19 cellular contexts compared by ENCODE assay signal in the genomic region with DNA sequence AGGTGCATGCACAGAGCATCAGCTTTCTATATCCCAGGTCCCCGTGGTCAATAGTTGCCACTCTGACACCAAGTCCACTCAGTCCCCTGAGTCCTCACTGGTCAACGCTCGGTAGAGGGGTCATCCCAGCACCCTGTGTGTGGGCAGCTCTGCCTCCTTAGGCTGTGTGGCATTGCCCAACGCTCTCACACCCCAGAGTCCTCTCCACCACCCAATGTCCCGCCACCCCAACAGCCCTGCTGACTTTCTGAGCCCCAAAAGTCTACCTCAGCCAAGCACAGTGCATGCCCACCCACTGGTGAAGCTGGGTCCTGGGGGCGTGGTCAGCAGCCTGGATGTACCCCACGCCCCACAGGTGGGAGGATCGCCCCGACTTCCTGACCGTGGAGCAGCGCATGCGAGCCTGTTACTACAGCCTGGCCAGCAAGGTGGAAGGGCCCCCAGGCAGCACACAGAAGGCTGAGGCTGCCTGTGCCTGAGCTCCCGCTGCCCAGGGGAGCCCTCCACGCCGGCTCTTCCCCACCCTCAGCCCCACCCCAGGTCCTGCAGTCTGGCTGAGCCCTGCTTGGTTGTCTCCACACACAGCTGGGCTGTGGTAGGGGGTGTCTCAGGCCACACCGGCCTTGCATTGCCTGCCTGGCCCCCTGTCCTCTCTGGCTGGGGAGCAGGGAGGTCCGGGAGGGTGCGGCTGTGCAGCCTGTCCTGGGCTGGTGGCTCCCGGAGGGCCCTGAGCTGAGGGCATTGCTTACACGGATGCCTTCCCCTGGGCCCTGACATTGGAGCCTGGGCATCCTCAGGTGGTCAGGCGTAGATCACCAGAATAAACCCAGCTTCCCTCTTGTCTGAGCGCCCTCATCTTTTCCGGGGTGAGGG. TPM values are rescaled to one million over a fixed set of nuclear protein-coding genes. Genes with fewer than 3 reads are reported as not detected.
DNase-seq lines count a peak whose midpoint lies in the region; ATAC-seq, FAIRE-seq and TF ChIP-seq lines count a peak whose summit lies in the region.
"Had no signal": no experiment of that assay in that cellular context is flagged by ENCODE, and none has a peak within 500 bp of the region (broad histone marks: within the 10 kb centered on the region; RNA-seq: fewer than 3 reads in every experiment).

No MANE protein-coding gene starts in this region.

- H3K79me2 ChIP-seq in HepG2 (ENCODE audit: insufficient read depth, low read length) = no peaks in the 10 kb centered on the region

- H4K20me1 ChIP-seq in HepG2 (ENCODE audit: insufficient read depth, low read length) = no peaks in the 10 kb centered on the region

- no peak for FAIRE-seq in HepG2 (lab: Jason Lieb, UNC)
- FAIRE-seq: GM18507 had no signal

- H3K36me3 ChIP-seq in HepG2 (replicated peaks in 1 of 2; ENCODE audit: control insufficient read depth in 1 of 2, insufficient read depth in 2 of 2, low read length in 2 of 2) (no peaks in the 10 kb centered on the region), right lobe of liver (no peaks in the 10 kb centered on the region)
- H3K36me3 ChIP-seq: cardiac muscle cell had no signal

- H3K27ac Mint-ChIP-seq in activated CD8-positive, alpha-beta T cell treated with anti-CD3 and anti-CD28 coated beads, Interleukin-2, amount 10 ng/mL, durations not matched to agents 7 days and 5 days = peak overlapping the region; percentile 12
- peak overlapping the region in 8 of 10 donors; percentile 17 to 92 (median 68) for H3K27ac Mint-ChIP-seq in naive thymus-derived CD8-positive, alpha-beta T cell

- H3K9me3 ChIP-seq in HepG2 (ENCODE audit: low read length) (no peaks in the 10 kb centered on the region), right lobe of liver (no peaks in the 10 kb centered on the region)
- H3K9me3 ChIP-seq: gastroesophageal sphincter had no signal

- peaks cover 74% of the 10 kb centered on the region for H3K36me3 Mint-ChIP-seq in activated CD8-positive, alpha-beta T cell treated with anti-CD3 and anti-CD28 coated beads, Interleukin-2, amount 10 ng/mL, durations not matched to agents 7 days and 5 days (ENCODE audit: low read depth)
- H3K36me3 Mint-ChIP-seq in naive thymus-derived CD8-positive, alpha-beta T cell = peaks cover 0 to 58% (median 5%) of the 10 kb centered on the region in 3 donors

- H3K4me2 ChIP-seq in HepG2 (ENCODE audit: low read depth, low read length) = no peak overlapping the region

- H3K4me3 Mint-ChIP-seq in activated CD8-positive, alpha-beta T cell treated with anti-CD3 and anti-CD28 coated beads, Interleukin-2, amount 10 ng/mL, durations not matched to agents 7 days and 5 days = no peak overlapping the region
- H3K4me3 Mint-ChIP-seq in naive thymus-derived CD8-positive, alpha-beta T cell = peak overlapping the region in 1 of 10 donors; percentile 69

- CTCF ChIA-PET in HepG2 (lab: Yijun Ruan, JAX; ENCODE audit: low intra/inter-chr PET ratio, low total read pairs) = interaction anchor here (1.5 kb wide), 1 partner anchor 646 kb away, joined by 15 read pairs; no protein-coding TSS in a partner anchor
- CTCF ChIA-PET in activated CD8-positive, alpha-beta T cell treated with anti-CD3 and anti-CD28 coated beads, Interleukin-2, amount 10 ng/mL, durations not matched to agents 7 days and 5 days (lab: Charles Lee) = interaction anchor here (1.1 to 10.2 kb wide), 11 partner anchors 9 to 645 kb away, joined by 4 to 265 read pairs (median 10); partner anchors contain the start of gene ZAP70

- no peak for TF ChIP-seq RAD21 in HepG2 (CRISPR knock-in tag; IDR thresholded peaks at IDR 0.05)

- H3K4me3 ChIP-seq in HepG2 (replicated peaks in 1 of 3; ENCODE audit: insufficient read depth in 1 of 3, low read depth in 2 of 3, low read length in 3 of 3) = no peak overlapping the region
- H3K4me3 ChIP-seq in right lobe of liver = no peak overlapping the region
- H3K4me3 ChIP-seq: cardiac muscle cell, dorsolateral prefrontal cortex, gastroesophageal sphincter, GM23248 had no signal

- H3K9ac ChIP-seq in HepG2 (ENCODE audit: insufficient read depth, low read depth, low read length) = no peak overlapping the region
- H3K9ac ChIP-seq: GM23248 had no signal

- H3K27me3 Mint-ChIP-seq in activated CD8-positive, alpha-beta T cell treated with anti-CD3 and anti-CD28 coated beads, Interleukin-2, amount 10 ng/mL, durations not matched to agents 7 days and 5 days (ENCODE audit: low read depth) = no peaks in the 10 kb centered on the region
- H3K27me3 Mint-ChIP-seq in naive thymus-derived CD8-positive, alpha-beta T cell = no peaks in the 10 kb centered on the region

- H2AFZ ChIP-seq in HepG2 (ENCODE audit: low read length) = no peak overlapping the region
- H2AFZ ChIP-seq: GM23248 had no signal

- BruUV-seq in HepG2 (replicated peaks; lab: Mats Ljungman, UMichigan) = no TSS peak

- H3K27me3 ChIP-seq in HepG2 (ENCODE audit: control insufficient read depth in 1 of 2, insufficient read depth in 2 of 2, low read length in 2 of 2) (peaks cover 2 to 27% of the 10 kb centered on the region in 2 experiments; a peak in 4 of 5 replicates), right lobe of liver (no peaks in the 10 kb centered on the region)
- H3K27me3 ChIP-seq: cardiac muscle cell, dorsolateral prefrontal cortex, gastroesophageal sphincter had no signal

- no peaks in the 10 kb centered on the region for H3K9me3 Mint-ChIP-seq in activated CD8-positive, alpha-beta T cell treated with anti-CD3 and anti-CD28 coated beads, Interleukin-2, amount 10 ng/mL, durations not matched to agents 7 days and 5 days (ENCODE audit: insufficient read depth)
- no peaks in the 10 kb centered on the region for H3K9me3 Mint-ChIP-seq in naive thymus-derived CD8-positive, alpha-beta T cell

- no peak overlapping the region for H3K27ac ChIP-seq in HepG2 (ENCODE audit: extremely low read length, insufficient read depth, low read length)
- H3K27ac ChIP-seq in right lobe of liver = no peak overlapping the region
- H3K27ac ChIP-seq: cardiac muscle cell, dorsolateral prefrontal cortex, gastroesophageal sphincter, GM23248 had no signal

- ATAC-seq in HepG2 (peak; percentile 8), right lobe of liver (no peak), HG02884 (IDR thresholded peaks at IDR 0.05; ENCODE audit: unreplicated experiment) (no peak)
- no peak for ATAC-seq in activated CD8-positive, alpha-beta T cell treated with anti-CD3 and anti-CD28 coated beads, Interleukin-2, amount 10 ng/mL, durations not matched to agents 7 days and 5 days
- no peak for ATAC-seq in naive thymus-derived CD8-positive, alpha-beta T cell
- ATAC-seq: gastroesophageal sphincter had no signal

- TF ChIP-seq POLR2A in HepG2 (IDR thresholded peaks at IDR 0.05; ENCODE audit: insufficient read depth in 1 of 2, low read depth in 2 of 2, low read length in 2 of 2) (no peak), right lobe of liver (IDR thresholded peaks at IDR 0.05) (no peak)

- H3K4me1 Mint-ChIP-seq in activated CD8-positive, alpha-beta T cell treated with anti-CD3 and anti-CD28 coated beads, Interleukin-2, amount 10 ng/mL, durations not matched to agents 7 days and 5 days (ENCODE audit: low read depth) = peaks cover 51% of the 10 kb centered on the region
- H3K4me1 Mint-ChIP-seq in naive thymus-derived CD8-positive, alpha-beta T cell = peaks cover 28 to 60% (median 52%) of the 10 kb centered on the region in 4 donors

- intact Hi-C loops in HepG2 (cut with micrococcal nuclease; ENCODE audit: unreplicated experiment) (no loop called here), right lobe of liver (cut with DNase I) (loop anchor here in 1 of 2 donors (10.0 kb wide), 1 partner anchor 646 kb away; no protein-coding TSS in a partner anchor)

- no peak for TF ChIP-seq CTCF in HepG2 (CRISPR knock-in tag; IDR thresholded peaks at IDR 0.05)
- TF ChIP-seq CTCF in right lobe of liver (IDR thresholded peaks at IDR 0.05) = no peak

- POLR2A ChIA-PET in HepG2 (lab: Yijun Ruan, JAX) = no interaction called here
- POLR2A ChIA-PET in activated CD8-positive, alpha-beta T cell treated with anti-CD3 and anti-CD28 coated beads, Interleukin-2, amount 10 ng/mL, durations not matched to agents 7 days and 5 days (lab: Charles Lee) = interaction anchor here (0.6 to 2.9 kb wide), 4 partner anchors 11 to 26 kb away, joined by 3 to 8 read pairs (median 4); partner anchors contain the start of gene ZAP70
- POLR2A ChIA-PET in naive thymus-derived CD8-positive, alpha-beta T cell (lab: Charles Lee) = interaction anchor here (1.4 to 11.6 kb wide), 2 partner anchors 11 to 26 kb away, joined by 3 to 159 read pairs; partner anchors contain the start of gene ZAP70

- H3K4me1 ChIP-seq in HepG2 (ENCODE audit: insufficient read depth, low read length) = peaks cover 31% of the 10 kb centered on the region
- no peaks in the 10 kb centered on the region for H3K4me1 ChIP-seq in right lobe of liver
- H3K4me1 ChIP-seq: gastroesophageal sphincter had no signal

- DNase-seq in HepG2 (ENCODE audit: low spot score) (no peak), right lobe of liver (no peak), NOMO-1 treated with DMSO at 0.1 percent for 48 hours (lab: John Stamatoyannopoulos, UW; ENCODE audit: unreplicated experiment) (no peak), hypothalamus (lab: John Stamatoyannopoulos, UW) (no peak)
- no peak for DNase-seq in activated CD8-positive, alpha-beta T cell treated with anti-CD3 and anti-CD28 coated beads, Interleukin-2, amount 10 ng/mL, durations not matched to agents 7 days and 5 days
- no peak for DNase-seq in naive thymus-derived CD8-positive, alpha-beta T cell
- DNase-seq: amniotic stem cell; GM23248; Kasumi-1; midbrain; NCI-H1092; NCI-H2029; stimulated activated CD8-positive, alpha-beta memory T cell treated with anti-CD3 and anti-CD28 coated beads, Interleukin-4, amount 100 ng/mL, for 48 hours had no signal

- in situ Hi-C loops in HepG2 (cut with HindIII; ENCODE audit: extremely low pct_ligation_motif_present, low pct_unique_long_range_greater_than_20kb) = no loop called here

- 53% methylated on average over 16 of the region's 23 CpGs for WGBS in HepG2 (ENCODE audit: low lambda C conversion rate)
- WGBS in right lobe of liver (ENCODE audit: insufficient coverage, low coverage, low lambda C conversion rate, missing lambda C conversion rate) = 73% methylated on average over 3 of the region's 23 CpGs

- TF ChIP-seq EP300 in HepG2 (IDR thresholded peaks at IDR 0.05; ENCODE audit: low read depth in 2 of 2, low read length in 2 of 2) = no peak
- no peak for TF ChIP-seq EP300 in HepG2 (CRISPR knock-in tag; IDR thresholded peaks at IDR 0.05; ENCODE audit: borderline replicate concordance)

RNA-seq across cellular contexts. Expression of gene ZAP70, which starts 25.9 kb away (rescaled TPM):
- total RNA-seq in HepG2 (2016; rRNA removed; fragmentation: Illumina TruSeq; extraction: Trizol) = 0.18 and 0.51 TPM in 2 replicates
- not detected in 2 replicates for total RNA-seq in HepG2 (2016; cell fraction: cytosol; rRNA removed; fragmentation: Illumina TruSeq; extraction: Trizol; ENCODE audit: low read depth)
- 0.24 and 0.43 TPM in 2 replicates for total RNA-seq in HepG2 (2016; cell fraction: insoluble cytoplasmic fraction; rRNA removed; fragmentation: Illumina TruSeq; extraction: Trizol)
- not detected in 2 replicates for total RNA-seq in HepG2 (2016; cell fraction: membrane; rRNA removed; fragmentation: Illumina TruSeq; extraction: Trizol)
- total RNA-seq in HepG2 (2016; cell fraction: nucleus; rRNA removed; fragmentation: Illumina TruSeq; extraction: Trizol) = 0.28 and 0.31 TPM in 2 replicates
- 4.0 and 7.1 TPM in 2 replicates for polyA plus RNA-seq in HepG2 (2011; rRNA removed)
- polyA plus RNA-seq in HepG2 (2011; cell fraction: cytosol; rRNA removed) = 2.5 and 3.2 TPM in 2 replicates
- polyA plus RNA-seq in HepG2 (2011; cell fraction: nucleus; rRNA removed) = 64.9 and 67.7 TPM in 2 replicates
- 2.2 and 3.6 TPM in 2 replicates for polyA plus RNA-seq in HepG2 (2012)
- not detected in 2 replicates for polyA plus RNA-seq in HepG2 (2016; cell fraction: cytosol; fragmentation: Illumina TruSeq; extraction: Trizol; ENCODE audit: low read depth)
- 0.27 and 0.57 TPM in 2 replicates for polyA plus RNA-seq in HepG2 (2016; cell fraction: insoluble cytoplasmic fraction; fragmentation: Illumina TruSeq; extraction: Trizol; ENCODE audit: low read depth)
- not detected in 2 replicates for polyA plus RNA-seq in HepG2 (2016; cell fraction: membrane; fragmentation: Illumina TruSeq; extraction: Trizol; ENCODE audit: low read depth)
- polyA plus RNA-seq in HepG2 (2016; cell fraction: nucleus; fragmentation: Illumina TruSeq; extraction: Trizol; ENCODE audit: insufficient read depth, low read depth) = 1.00 and 1.1 TPM in 2 replicates
- 5.3 TPM in 1 of 2 replicates, not detected in the other for polyA minus RNA-seq in HepG2 (2011; rRNA and poly(A)+ RNA removed; ENCODE audit: low replicate concordance)
- polyA minus RNA-seq in HepG2 (2011; cell fraction: cytosol; rRNA and poly(A)+ RNA removed) = 1.5 and 1.6 TPM in 2 replicates
- polyA minus RNA-seq in HepG2 (2011; cell fraction: nucleus; rRNA and poly(A)+ RNA removed) = 5.0 and 5.6 TPM in 2 replicates
- total RNA-seq in right lobe of liver = 1 to 10 TPM in 4 of 6 experiments, under 1 TPM in 2; 0.74 to 2.1 (median 1.4) TPM
- 100 to 1,000 TPM; 268 to 297 TPM for total RNA-seq in activated CD8-positive, alpha-beta T cell treated with anti-CD3 and anti-CD28 coated beads, Interleukin-2, amount 10 ng/mL, durations not matched to agents 7 days and 5 days
- 100 to 1,000 TPM; 490 to 503 TPM for total RNA-seq in naive thymus-derived CD8-positive, alpha-beta T cell
- 100 to 1,000 TPM; 131 to 168 (median 149) TPM for polyA plus RNA-seq in naive thymus-derived CD8-positive, alpha-beta T cell
- total RNA-seq: GM23248, NCI-H460 had no signal
- polyA plus RNA-seq: GM23248 had no signal

Comparison
In these comparisons a context has a peak if more than half of its experiments do, and no peak if none do; other contexts are left out.
1. RNA of gene ZAP70, which starts 25.9 kb away (total RNA-seq): 490 to 503 TPM in naive thymus-derived CD8-positive, alpha-beta T cell and 268 to 297 TPM in activated CD8-positive, alpha-beta T cell treated with anti-CD3 and anti-CD28 coated beads, Interleukin-2, amount 10 ng/mL, durations not matched to agents 7 days and 5 days; 0.74 to 2.1 TPM in right lobe of liver and 0.18 to 0.51 TPM in HepG2; every median in the first group is over 10 times any median in the second.